ENCODE assay signal across 3 cellular contexts in the genomic region with DNA sequence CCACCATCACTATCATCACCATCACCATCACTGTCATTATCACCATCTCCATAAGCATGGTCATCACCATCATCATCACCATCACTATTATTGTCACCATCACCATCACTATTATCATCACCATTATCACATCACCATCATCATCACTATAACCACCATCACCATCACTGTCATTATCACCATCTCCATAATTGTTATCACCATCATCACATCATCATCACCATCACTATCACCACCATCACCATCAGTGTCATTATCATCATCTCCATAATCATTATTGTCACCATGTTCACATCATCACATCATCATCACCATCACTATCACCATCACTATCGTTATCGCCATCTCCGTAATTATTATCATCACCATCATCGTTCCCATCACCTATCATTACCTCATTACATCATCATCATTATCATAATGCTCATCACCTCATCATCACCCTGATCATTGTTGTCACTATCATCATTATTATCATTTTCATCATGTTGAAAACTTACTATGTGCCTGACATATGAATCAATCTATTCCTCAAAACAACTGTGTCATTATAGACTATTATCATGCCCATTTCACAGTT.
TF ChIP-seq lines count a peak whose summit lies in the region.

No MANE protein-coding gene starts in this region.

TF ChIP-seq in HepG2, 621 proteins besides CTCF, POLR2A, EP300 and RAD21 (continued from another document):
- TF ChIP-seq CREB1 (IDR thresholded peaks at IDR 0.05) (peak; percentile 97), CREB1 (CRISPR knock-in tag; IDR thresholded peaks at IDR 0.05) (no peak), ZNF343 (CRISPR knock-in tag; IDR thresholded peaks at IDR 0.05) (no peak), ZNF234 (CRISPR knock-in tag; conservative IDR thresholded peaks at IDR 0.05) (no peak), ATF7 (IDR thresholded peaks at IDR 0.05) (peak; percentile 98), ATF7 (CRISPR knock-in tag; IDR thresholded peaks at IDR 0.05) (no peak), NFYB (CRISPR knock-in tag; IDR thresholded peaks at IDR 0.05) (no peak), IKZF1 (IDR thresholded peaks at IDR 0.05) (0 out of 2 replicates have a peak, but pooled peaks have one; percentile 73), NONO (IDR thresholded peaks at IDR 0.05) (peak; percentile 93; the same call in 1 of the 2 replicates), NONO (CRISPR knock-in tag; conservative IDR thresholded peaks at IDR 0.05) (no peak), ARNT (IDR thresholded peaks at IDR 0.05) (0 out of 2 replicates have a peak, but pooled peaks have one; percentile 5), ARNT2 (CRISPR knock-in tag; IDR thresholded peaks at IDR 0.05; ENCODE audit: low read depth) (no peak), LCORL (IDR thresholded peaks at IDR 0.05) (peak; percentile 44; the same call in 1 of the 2 replicates), LCORL (CRISPR knock-in tag; IDR thresholded peaks at IDR 0.05) (no peak), ATM (IDR thresholded peaks at IDR 0.05; ENCODE audit: borderline replicate concordance) (peak; percentile 18; the same call in 1 of the 2 replicates), ZNF589 (CRISPR knock-in tag; conservative IDR thresholded peaks at IDR 0.05) (no peak)
- TF ChIP-seq, protein P1, sequence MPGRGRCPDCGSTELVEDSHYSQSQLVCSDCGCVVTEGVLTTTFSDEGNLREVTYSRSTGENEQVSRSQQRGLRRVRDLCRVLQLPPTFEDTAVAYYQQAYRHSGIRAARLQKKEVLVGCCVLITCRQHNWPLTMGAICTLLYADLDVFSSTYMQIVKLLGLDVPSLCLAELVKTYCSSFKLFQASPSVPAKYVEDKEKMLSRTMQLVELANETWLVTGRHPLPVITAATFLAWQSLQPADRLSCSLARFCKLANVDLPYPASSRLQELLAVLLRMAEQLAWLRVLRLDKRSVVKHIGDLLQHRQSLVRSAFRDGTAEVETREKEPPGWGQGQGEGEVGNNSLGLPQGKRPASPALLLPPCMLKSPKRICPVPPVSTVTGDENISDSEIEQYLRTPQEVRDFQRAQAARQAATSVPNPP (CRISPR knock-in tag; IDR thresholded peaks at IDR 0.05): no peak
- TF ChIP-seq, protein P2, sequence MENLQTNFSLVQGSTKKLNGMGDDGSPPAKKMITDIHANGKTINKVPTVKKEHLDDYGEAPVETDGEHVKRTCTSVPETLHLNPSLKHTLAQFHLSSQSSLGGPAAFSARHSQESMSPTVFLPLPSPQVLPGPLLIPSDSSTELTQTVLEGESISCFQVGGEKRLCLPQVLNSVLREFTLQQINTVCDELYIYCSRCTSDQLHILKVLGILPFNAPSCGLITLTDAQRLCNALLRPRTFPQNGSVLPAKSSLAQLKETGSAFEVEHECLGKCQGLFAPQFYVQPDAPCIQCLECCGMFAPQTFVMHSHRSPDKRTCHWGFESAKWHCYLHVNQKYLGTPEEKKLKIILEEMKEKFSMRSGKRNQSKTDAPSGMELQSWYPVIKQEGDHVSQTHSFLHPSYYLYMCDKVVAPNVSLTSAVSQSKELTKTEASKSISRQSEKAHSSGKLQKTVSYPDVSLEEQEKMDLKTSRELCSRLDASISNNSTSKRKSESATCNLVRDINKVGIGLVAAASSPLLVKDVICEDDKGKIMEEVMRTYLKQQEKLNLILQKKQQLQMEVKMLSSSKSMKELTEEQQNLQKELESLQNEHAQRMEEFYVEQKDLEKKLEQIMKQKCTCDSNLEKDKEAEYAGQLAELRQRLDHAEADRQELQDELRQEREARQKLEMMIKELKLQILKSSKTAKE (CRISPR knock-in tag; IDR thresholded peaks at IDR 0.05; ENCODE audit: borderline replicate concordance): 0 out of 2 replicates have a peak, but pooled peaks have one; percentile 1

TF ChIP-seq in HEK293T, 16 proteins besides CTCF, POLR2A, EP300 and RAD21 (continued from another document):
- TF ChIP-seq HDGF (IDR thresholded peaks at IDR 0.05; ENCODE audit: borderline replicate concordance) (no peak), NFRKB (IDR thresholded peaks at IDR 0.05) (no peak), SP1 (IDR thresholded peaks at IDR 0.05) (no peak), TARDBP (IDR thresholded peaks at IDR 0.05) (no peak), CTBP1 (IDR thresholded peaks at IDR 0.05; ENCODE audit: borderline replicate concordance) (peak; percentile 67), SUZ12 (IDR thresholded peaks at IDR 0.05) (no peak), BHLHE40 (IDR thresholded peaks at IDR 0.05; ENCODE audit: borderline replicate concordance) (no peak)

TF ChIP-seq in H1, 55 proteins besides CTCF, POLR2A, EP300 and RAD21 (continued from another document):
- TF ChIP-seq YY1 (IDR thresholded peaks at IDR 0.05; ENCODE audit: low read depth, low read length): no peak
- TF ChIP-seq CBX5 (IDR thresholded peaks at IDR 0.05; ENCODE audit: low read depth, low read length): no peak
- TF ChIP-seq, protein P3, sequence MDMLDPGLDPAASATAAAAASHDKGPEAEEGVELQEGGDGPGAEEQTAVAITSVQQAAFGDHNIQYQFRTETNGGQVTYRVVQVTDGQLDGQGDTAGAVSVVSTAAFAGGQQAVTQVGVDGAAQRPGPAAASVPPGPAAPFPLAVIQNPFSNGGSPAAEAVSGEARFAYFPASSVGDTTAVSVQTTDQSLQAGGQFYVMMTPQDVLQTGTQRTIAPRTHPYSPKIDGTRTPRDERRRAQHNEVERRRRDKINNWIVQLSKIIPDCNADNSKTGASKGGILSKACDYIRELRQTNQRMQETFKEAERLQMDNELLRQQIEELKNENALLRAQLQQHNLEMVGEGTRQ (IDR thresholded peaks at IDR 0.05; ENCODE audit: low read length): no peak
- TF ChIP-seq ASH2L (IDR thresholded peaks at IDR 0.05; ENCODE audit: low read length): no peak
- TF ChIP-seq, protein P4, sequence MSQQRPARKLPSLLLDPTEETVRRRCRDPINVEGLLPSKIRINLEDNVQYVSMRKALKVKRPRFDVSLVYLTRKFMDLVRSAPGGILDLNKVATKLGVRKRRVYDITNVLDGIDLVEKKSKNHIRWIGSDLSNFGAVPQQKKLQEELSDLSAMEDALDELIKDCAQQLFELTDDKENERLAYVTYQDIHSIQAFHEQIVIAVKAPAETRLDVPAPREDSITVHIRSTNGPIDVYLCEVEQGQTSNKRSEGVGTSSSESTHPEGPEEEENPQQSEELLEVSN (IDR thresholded peaks at IDR 0.05): no peak
- no peak for TF ChIP-seq TAF1 (IDR thresholded peaks at IDR 0.05; ENCODE audit: low read depth, low read length)
- TF ChIP-seq PHF8 (conservative IDR thresholded peaks at IDR 0.05; ENCODE audit: low read depth, low read length): no peak
- no peak for TF ChIP-seq RBBP5 (IDR thresholded peaks at IDR 0.05; ENCODE audit: borderline replicate concordance, low read depth, low read length)
- no peak for TF ChIP-seq SP4 (IDR thresholded peaks at IDR 0.05; ENCODE audit: low read length)
- no peak for TF ChIP-seq BRCA1 (IDR thresholded peaks at IDR 0.05; ENCODE audit: low read depth, low read length)
- no peak for TF ChIP-seq TAF7 (optimal IDR thresholded peaks at IDR 0.05; ENCODE audit: borderline replicate concordance, low read depth, low read length)
- TF ChIP-seq KDM4A (IDR thresholded peaks at IDR 0.05; ENCODE audit: low read depth, low read length, severe bottlenecking): no peak
- TF ChIP-seq, protein P5, sequence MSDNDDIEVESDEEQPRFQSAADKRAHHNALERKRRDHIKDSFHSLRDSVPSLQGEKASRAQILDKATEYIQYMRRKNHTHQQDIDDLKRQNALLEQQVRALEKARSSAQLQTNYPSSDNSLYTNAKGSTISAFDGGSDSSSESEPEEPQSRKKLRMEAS (IDR thresholded peaks at IDR 0.05): no peak
- no peak for TF ChIP-seq TEAD4 (IDR thresholded peaks at IDR 0.05; ENCODE audit: low read depth, low read length)
